In the genomic region with DNA sequence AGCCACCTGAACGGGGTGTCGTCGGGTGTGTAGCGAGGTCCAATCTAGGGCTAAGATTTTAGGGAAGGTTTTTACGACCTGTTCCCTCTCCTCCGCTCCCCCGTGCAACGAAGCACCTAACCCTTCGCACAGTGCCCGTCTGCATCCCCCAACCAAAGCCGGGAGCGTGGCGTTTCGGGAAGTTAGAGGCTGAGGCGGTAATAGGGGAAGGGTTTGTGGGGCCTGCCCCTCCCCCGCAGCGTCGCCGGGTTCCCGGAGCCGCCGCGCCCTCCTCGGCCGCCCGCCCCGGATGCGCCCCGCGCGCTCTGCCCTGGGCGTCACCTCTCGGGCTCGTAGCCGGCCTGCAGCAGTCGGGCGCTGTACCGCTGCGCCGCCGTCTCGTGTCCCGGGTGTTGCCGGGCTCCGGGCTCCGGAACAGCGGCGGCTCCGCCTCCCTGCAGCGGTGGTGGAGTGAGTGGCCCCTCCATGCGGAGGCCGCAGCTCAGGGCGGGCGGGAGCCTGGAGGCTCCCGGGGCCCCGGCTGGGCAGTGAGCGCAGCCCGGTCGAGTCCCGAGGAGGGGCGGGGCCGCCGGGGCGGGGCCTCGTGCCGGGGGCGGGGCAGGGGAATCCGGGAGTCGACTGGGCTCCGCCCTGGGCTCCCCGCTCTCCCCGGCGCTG, we compare ENCODE assay signal across 1 cellular context.
TF ChIP-seq lines count a peak whose summit lies in the region.

Gene IMPDH1 (minus strand): TSS at position 548 of the 657 bp plus-strand sequence. CDS start 81 bp downstream, at position 467.

TF ChIP-seq in SK-N-SH, 30 proteins besides CTCF, POLR2A, EP300 and RAD21 (continued from another document):
- TF ChIP-seq, protein P1, sequence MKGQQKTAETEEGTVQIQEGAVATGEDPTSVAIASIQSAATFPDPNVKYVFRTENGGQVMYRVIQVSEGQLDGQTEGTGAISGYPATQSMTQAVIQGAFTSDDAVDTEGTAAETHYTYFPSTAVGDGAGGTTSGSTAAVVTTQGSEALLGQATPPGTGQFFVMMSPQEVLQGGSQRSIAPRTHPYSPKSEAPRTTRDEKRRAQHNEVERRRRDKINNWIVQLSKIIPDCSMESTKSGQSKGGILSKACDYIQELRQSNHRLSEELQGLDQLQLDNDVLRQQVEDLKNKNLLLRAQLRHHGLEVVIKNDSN (IDR thresholded peaks at IDR 0.05; ENCODE audit: borderline replicate concordance, low read depth): 0 out of 2 replicates have a peak, but pooled peaks have one; percentile 8
- TF ChIP-seq JUND (IDR thresholded peaks at IDR 0.05): no peak
- no peak for TF ChIP-seq GABPA (IDR thresholded peaks at IDR 0.05; ENCODE audit: low read depth)
- TF ChIP-seq REST (IDR thresholded peaks at IDR 0.05; ENCODE audit: low read depth, low read length): 0 out of 2 replicates have a peak, but pooled peaks have one; percentile 14
- TF ChIP-seq, protein P2, sequence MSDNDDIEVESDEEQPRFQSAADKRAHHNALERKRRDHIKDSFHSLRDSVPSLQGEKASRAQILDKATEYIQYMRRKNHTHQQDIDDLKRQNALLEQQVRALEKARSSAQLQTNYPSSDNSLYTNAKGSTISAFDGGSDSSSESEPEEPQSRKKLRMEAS (IDR thresholded peaks at IDR 0.05; ENCODE audit: low read depth): peak; percentile 58
- TF ChIP-seq YY1 (IDR thresholded peaks at IDR 0.05; ENCODE audit: low read depth): peak; percentile 31; the same call in 1 of the 2 replicates
- TF ChIP-seq SIN3A (IDR thresholded peaks at IDR 0.05; ENCODE audit: borderline replicate concordance, low read depth, low read length): peak; percentile 67; the same call in 1 of the 2 replicates
- no peak for TF ChIP-seq RFX5 (IDR thresholded peaks at IDR 0.05; ENCODE audit: low read length)
